ENCODE assay signal across 9 cellular contexts in the genomic region with DNA sequence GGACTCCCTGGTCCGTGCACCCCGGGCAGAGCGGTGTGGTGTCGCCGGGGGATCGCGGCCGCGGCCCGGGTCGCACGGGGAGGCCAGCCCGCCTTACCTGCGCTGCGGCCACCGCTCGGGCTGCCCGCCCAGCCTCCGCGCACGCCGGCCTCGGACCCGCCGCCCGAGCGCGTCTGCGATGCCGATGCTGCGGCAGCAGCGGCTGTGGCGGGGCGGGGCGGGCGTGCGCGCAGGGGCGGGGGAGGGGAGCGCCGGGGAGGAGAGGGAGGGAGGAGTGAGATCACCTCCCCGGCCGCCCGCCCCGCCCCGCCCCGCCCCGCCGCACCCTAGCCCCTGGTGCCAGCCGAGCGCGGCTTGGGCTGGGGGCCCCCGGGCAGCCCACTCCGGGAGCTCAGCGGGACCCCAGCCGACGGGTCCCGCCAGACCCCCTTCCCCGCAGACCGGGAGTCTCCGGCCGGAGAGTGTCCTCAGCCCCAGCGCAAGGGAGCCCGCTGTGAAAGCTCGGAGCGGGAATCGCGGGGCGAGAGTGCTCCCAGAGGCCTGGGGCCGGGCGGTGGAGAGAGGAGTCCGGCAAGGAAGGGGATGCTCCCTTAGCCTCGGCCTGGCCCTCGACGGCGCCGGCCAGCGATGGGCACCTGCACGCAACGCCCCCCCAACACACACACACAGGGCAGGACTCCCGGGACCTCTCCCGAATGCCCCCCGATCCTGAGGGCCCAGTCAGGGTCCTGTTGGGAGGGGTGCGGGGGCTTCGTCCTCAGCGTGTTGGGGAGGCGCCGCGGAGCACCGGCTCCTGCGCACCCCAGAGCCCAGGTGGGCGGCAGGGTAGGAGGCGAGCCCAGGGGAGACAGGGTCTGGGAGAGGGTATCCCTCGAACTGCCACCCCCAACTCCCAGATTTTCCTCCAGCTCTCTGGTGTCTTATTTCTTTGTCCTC. TPM values are rescaled to one million over a fixed set of nuclear protein-coding genes. Genes with fewer than 3 reads are reported as not detected.
A peak's percentile ranks its signal among the peaks of the same experiment; 100 is the strongest.
DNase-seq lines count a peak whose midpoint lies in the region; ATAC-seq, FAIRE-seq and TF ChIP-seq lines count a peak whose summit lies in the region.
"Had no signal": no experiment of that assay in that cellular context is flagged by ENCODE, and none has a peak within 500 bp of the region (broad histone marks: within the 10 kb centered on the region; RNA-seq: fewer than 3 reads in every experiment).

A gene with protein sequence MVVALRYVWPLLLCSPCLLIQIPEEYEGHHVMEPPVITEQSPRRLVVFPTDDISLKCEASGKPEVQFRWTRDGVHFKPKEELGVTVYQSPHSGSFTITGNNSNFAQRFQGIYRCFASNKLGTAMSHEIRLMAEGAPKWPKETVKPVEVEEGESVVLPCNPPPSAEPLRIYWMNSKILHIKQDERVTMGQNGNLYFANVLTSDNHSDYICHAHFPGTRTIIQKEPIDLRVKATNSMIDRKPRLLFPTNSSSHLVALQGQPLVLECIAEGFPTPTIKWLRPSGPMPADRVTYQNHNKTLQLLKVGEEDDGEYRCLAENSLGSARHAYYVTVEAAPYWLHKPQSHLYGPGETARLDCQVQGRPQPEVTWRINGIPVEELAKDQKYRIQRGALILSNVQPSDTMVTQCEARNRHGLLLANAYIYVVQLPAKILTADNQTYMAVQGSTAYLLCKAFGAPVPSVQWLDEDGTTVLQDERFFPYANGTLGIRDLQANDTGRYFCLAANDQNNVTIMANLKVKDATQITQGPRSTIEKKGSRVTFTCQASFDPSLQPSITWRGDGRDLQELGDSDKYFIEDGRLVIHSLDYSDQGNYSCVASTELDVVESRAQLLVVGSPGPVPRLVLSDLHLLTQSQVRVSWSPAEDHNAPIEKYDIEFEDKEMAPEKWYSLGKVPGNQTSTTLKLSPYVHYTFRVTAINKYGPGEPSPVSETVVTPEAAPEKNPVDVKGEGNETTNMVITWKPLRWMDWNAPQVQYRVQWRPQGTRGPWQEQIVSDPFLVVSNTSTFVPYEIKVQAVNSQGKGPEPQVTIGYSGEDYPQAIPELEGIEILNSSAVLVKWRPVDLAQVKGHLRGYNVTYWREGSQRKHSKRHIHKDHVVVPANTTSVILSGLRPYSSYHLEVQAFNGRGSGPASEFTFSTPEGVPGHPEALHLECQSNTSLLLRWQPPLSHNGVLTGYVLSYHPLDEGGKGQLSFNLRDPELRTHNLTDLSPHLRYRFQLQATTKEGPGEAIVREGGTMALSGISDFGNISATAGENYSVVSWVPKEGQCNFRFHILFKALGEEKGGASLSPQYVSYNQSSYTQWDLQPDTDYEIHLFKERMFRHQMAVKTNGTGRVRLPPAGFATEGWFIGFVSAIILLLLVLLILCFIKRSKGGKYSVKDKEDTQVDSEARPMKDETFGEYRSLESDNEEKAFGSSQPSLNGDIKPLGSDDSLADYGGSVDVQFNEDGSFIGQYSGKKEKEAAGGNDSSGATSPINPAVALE (minus strand): TSS at position 206 of the 936 bp plus-strand sequence. CDS start 10,337 bp downstream, outside the sequence.

- H3K9me3 ChIP-seq in endothelial cell of umbilical vein (replicated peaks; ENCODE audit: control insufficient read depth, insufficient read depth, low read length) (no peaks in the 10 kb centered on the region), prostate gland (no peaks in the 10 kb centered on the region)

- H3K9me1 ChIP-seq in endothelial cell of umbilical vein (replicated peaks; ENCODE audit: control insufficient read depth, extremely low read depth, insufficient read depth, low read length): no peaks in the 10 kb centered on the region

- TF ChIP-seq CTCF in endothelial cell of umbilical vein (IDR thresholded peaks at IDR 0.05; ENCODE audit: extremely low read depth in 1 of 2, insufficient read depth in 1 of 2, low read depth in 1 of 2, low read length in 2 of 2) (no peak), prostate gland (IDR thresholded peaks at IDR 0.05) (no peak)

- H3K4me1 ChIP-seq in endothelial cell of umbilical vein (ENCODE audit: control insufficient read depth, extremely low read depth, insufficient read depth, low read length): no peaks in the 10 kb centered on the region
- H3K4me1 ChIP-seq in prostate gland (replicated peaks): no peaks in the 10 kb centered on the region

- no peaks in the 10 kb centered on the region for H4K20me1 ChIP-seq in endothelial cell of umbilical vein (replicated peaks; ENCODE audit: control insufficient read depth, extremely low read depth, insufficient read depth, low read length)

- whole genome bisulfite sequencing in prostate gland: 9% methylated on average over 15 of the region's 94 CpGs

- ATAC-seq in GM18505 (IDR thresholded peaks at IDR 0.05; ENCODE audit: unreplicated experiment): no peak

- no peak for FAIRE-seq in endothelial cell of umbilical vein (lab: Jason Lieb, UNC)
- FAIRE-seq: A204.1 had no signal

- DNase-seq in DMS53 (lab: John Stamatoyannopoulos, UW) (peak; percentile 59), DMS53 treated with DMSO at 0.1 percent for 48 hours (lab: John Stamatoyannopoulos, UW; ENCODE audit: unreplicated experiment) (no peak), RPMI8226 (peak; percentile 33), endothelial cell of umbilical vein (ENCODE audit: low read depth, low spot score) (no peak), renal cortical epithelial cell (ENCODE audit: low read depth) (no peak), prostate gland (ENCODE audit: low spot score) (no peak), CD1c-positive myeloid dendritic cell (ENCODE audit: extremely low spot score) (no peak)

- H3K36me3 ChIP-seq in endothelial cell of umbilical vein (ENCODE audit: control insufficient read depth in 2 of 2, extremely low read depth in 1 of 2, insufficient read depth in 2 of 2, low read length in 2 of 2): no peaks in the 10 kb centered on the region
- H3K36me3 ChIP-seq in prostate gland: no peaks in the 10 kb centered on the region

- peaks cover 28 to 32% of the 10 kb centered on the region in 2 experiments for H3K27me3 ChIP-seq in endothelial cell of umbilical vein (ENCODE audit: control insufficient read depth in 2 of 2, insufficient read depth in 2 of 2, low read length in 2 of 2)
- H3K27me3 ChIP-seq in prostate gland (replicated peaks; ENCODE audit: insufficient read depth): peaks cover 2% of the 10 kb centered on the region

- H3K27ac ChIP-seq in endothelial cell of umbilical vein (ENCODE audit: insufficient read depth, low read depth, low read length) (no peak within 1 kb of the TSS), prostate gland (no peak within 1 kb of the TSS)

- H3K9ac ChIP-seq in endothelial cell of umbilical vein (replicated peaks; ENCODE audit: extremely low read depth, insufficient read depth, low read length): no peak within 1 kb of the TSS

- no peak within 1 kb of the TSS for H3K4me3 ChIP-seq in endothelial cell of umbilical vein (replicated peaks in 1 of 3; ENCODE audit: insufficient read depth in 1 of 3, low read depth in 1 of 3, low read length in 3 of 3)
- no peak within 1 kb of the TSS for H3K4me3 ChIP-seq in prostate gland

- H3K4me2 ChIP-seq in endothelial cell of umbilical vein (ENCODE audit: insufficient read depth, low read length): no peak within 1 kb of the TSS

- POLR2A ChIA-PET in endothelial cell of umbilical vein (lab: Charles Lee): no interaction called here

- no peaks in the 10 kb centered on the region for H3K79me2 ChIP-seq in endothelial cell of umbilical vein (ENCODE audit: control insufficient read depth, insufficient read depth, low read length)

- dilution Hi-C loops in endothelial cell of umbilical vein (cut with MboI; ENCODE audit: extremely low pct_ligation_motif_present, low sequenced_read_pairs): no loop called here

- CTCF ChIA-PET in endothelial cell of umbilical vein (lab: Charles Lee): no interaction called here

- no peak within 1 kb of the TSS for H2AFZ ChIP-seq in endothelial cell of umbilical vein (ENCODE audit: low read depth, low read length)

- intact Hi-C loops in endothelial cell of umbilical vein (cut with micrococcal nuclease): loop anchor here (10.0 kb wide), 1 partner anchor 71 kb away; no protein-coding TSS in a partner anchor
- intact Hi-C loops in prostate gland (cut with DNase I): no loop called here

- BruUV-seq in endothelial cell of umbilical vein (replicated peaks; lab: Mats Ljungman, UMichigan): no TSS peak

- no peak for TF ChIP-seq POLR2A in endothelial cell of umbilical vein (IDR thresholded peaks at IDR 0.05; ENCODE audit: low read depth, low read length)
- no peak for TF ChIP-seq POLR2A in prostate gland (IDR thresholded peaks at IDR 0.05)
- TF ChIP-seq POLR2A in GM18505 (IDR thresholded peaks at IDR 0.05; ENCODE audit: borderline replicate concordance, extremely low read depth, insufficient read depth, insufficient read length): no peak

TF ChIP-seq in endothelial cell of umbilical vein, 7 proteins besides CTCF, POLR2A, EP300 and RAD21:
- TF ChIP-seq MYC (IDR thresholded peaks at IDR 0.05; ENCODE audit: low read depth, low read length) (no peak), GATA2 (IDR thresholded peaks at IDR 0.05; ENCODE audit: insufficient read depth, insufficient read length, low read depth, low read length) (no peak), EZH2 (IDR thresholded peaks at IDR 0.05; ENCODE audit: borderline replicate concordance, low read depth, low read length, severe bottlenecking) (peak; percentile 55), FOS (IDR thresholded peaks at IDR 0.05; ENCODE audit: borderline replicate concordance, insufficient read depth, low read length) (no peak), JUN (IDR thresholded peaks at IDR 0.05; ENCODE audit: borderline replicate concordance, insufficient read depth, insufficient read length, low read depth) (no peak), POLR2AphosphoS5 (IDR thresholded peaks at IDR 0.05; ENCODE audit: insufficient read depth, low read depth, low read length) (no peak)
- TF ChIP-seq, protein P1, sequence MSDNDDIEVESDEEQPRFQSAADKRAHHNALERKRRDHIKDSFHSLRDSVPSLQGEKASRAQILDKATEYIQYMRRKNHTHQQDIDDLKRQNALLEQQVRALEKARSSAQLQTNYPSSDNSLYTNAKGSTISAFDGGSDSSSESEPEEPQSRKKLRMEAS (IDR thresholded peaks at IDR 0.05; ENCODE audit: insufficient read depth, insufficient read length): no peak

RNA-seq across cellular contexts. Expression of the gene that starts here (rescaled TPM):
- not detected in 2 replicates for total RNA-seq in endothelial cell of umbilical vein
- 0.01 and 0.02 TPM in 2 replicates for polyA plus RNA-seq in endothelial cell of umbilical vein
- 0.07 and 0.08 TPM in 2 replicates for polyA plus RNA-seq in endothelial cell of umbilical vein (2011; cell fraction: cytosol; rRNA removed)
- 0.08 TPM in 1 of 2 replicates, not detected in the other for polyA plus RNA-seq in endothelial cell of umbilical vein (2011; cell fraction: nucleus; rRNA removed)
- polyA plus RNA-seq in endothelial cell of umbilical vein (2012): 0.14 and 0.16 TPM in 2 replicates
- 0.11 TPM in 1 of 2 replicates, not detected in the other for polyA minus RNA-seq in endothelial cell of umbilical vein
- 100 TPM for polyA minus RNA-seq in endothelial cell of umbilical vein (2011; cell fraction: cytosol; rRNA and poly(A)+ RNA removed)
- 0.10 and 0.43 TPM in 2 replicates for polyA minus RNA-seq in endothelial cell of umbilical vein (2011; cell fraction: nucleus; rRNA and poly(A)+ RNA removed)
- 88.0 and 623 TPM in 2 replicates for total RNA-seq in renal cortical epithelial cell
- 10 to 100 TPM in 1 of 2 donors, under 1 TPM in 1; 0.73 to 18.0 TPM for total RNA-seq in prostate gland

Comparison
In these comparisons a context has a peak if more than half of its experiments do, and no peak if none do; other contexts are left out.
1. DNase-seq: peak in DMS53 (single experiment) and RPMI8226 (single experiment); none in DMS53 treated with DMSO at 0.1 percent for 48 hours (single experiment), endothelial cell of umbilical vein (single experiment), renal cortical epithelial cell (single experiment), prostate gland (single experiment) and CD1c-positive myeloid dendritic cell (single experiment).